Comparison of ENCODE assay signal across 10 cellular contexts in genomic region chrX:13387656-13388421, GRCh38.
DNase-seq lines count a peak whose midpoint lies in the region; ATAC-seq and TF ChIP-seq lines count a peak whose summit lies in the region.
"Had no signal": no experiment of that assay in that cellular context is flagged by ENCODE, and none has a peak within 500 bp of the region (broad histone marks: within the 10 kb centered on the region; RNA-seq: fewer than 3 reads in every experiment).

No MANE protein-coding gene starts in this region.

- H3K27me3 ChIP-seq in upper lobe of right lung (no peaks in the 10 kb centered on the region), gastroesophageal sphincter (no peaks in the 10 kb centered on the region)

- no peak for TF ChIP-seq EP300 in gastroesophageal sphincter (IDR thresholded peaks at IDR 0.05)

- ATAC-seq in upper lobe of right lung: peak; percentile 54
- ATAC-seq in gastroesophageal sphincter: no peak

- H3K27ac ChIP-seq in upper lobe of right lung (no peak overlapping the region), gastroesophageal sphincter (no peak overlapping the region)

- H3K4me1 ChIP-seq in upper lobe of right lung (no peaks in the 10 kb centered on the region), gastroesophageal sphincter (no peaks in the 10 kb centered on the region)

- H3K36me3 ChIP-seq in upper lobe of right lung (no peaks in the 10 kb centered on the region), gastroesophageal sphincter (no peaks in the 10 kb centered on the region)

- no CpG with 5 or more reads among the region's 2 CpGs for WGBS in gastroesophageal sphincter (ENCODE audit: low coverage in 1 of 2), 2 donors

- no peak for TF ChIP-seq CTCF in upper lobe of right lung (IDR thresholded peaks at IDR 0.05)
- no peak for TF ChIP-seq CTCF in gastroesophageal sphincter (IDR thresholded peaks at IDR 0.05)

- DNase-seq in stimulated activated CD4-positive, alpha-beta T cell treated with anti-CD3 and anti-CD28 coated beads, Interleukin-4, amount 100 ng/mL, for 24 hours: peak; percentile 11
- DNase-seq in stimulated activated CD4-positive, alpha-beta T cell treated with anti-CD3 and anti-CD28 coated beads, Interleukin-12 subunit alpha, Interleukin-12 subunit beta, amount 100 ng/mL, for 4 hours: no peak
- DNase-seq in RKO (ENCODE audit: low spot score) (peak; percentile 22), fibroblast of gingiva (ENCODE audit: low read depth) (peak; percentile 25), upper lobe of right lung (no peak), NCI-H1417 (lab: John Stamatoyannopoulos, UW) (no peak), HK-2 (ENCODE audit: unreplicated experiment) (no peak)
- DNase-seq: CD4-positive, alpha-beta memory T cell; posterior cingulate gyrus had no signal

- H3K9me3 ChIP-seq in upper lobe of right lung (no peaks in the 10 kb centered on the region), gastroesophageal sphincter (no peaks in the 10 kb centered on the region)

- H3K4me3 ChIP-seq in upper lobe of right lung (no peak overlapping the region), gastroesophageal sphincter (no peak overlapping the region)

- intact Hi-C loops in upper lobe of right lung (cut with DNase I): no loop called here

- TF ChIP-seq POLR2A in gastroesophageal sphincter (IDR thresholded peaks at IDR 0.05): no peak

Comparison
In these comparisons a context has a peak if more than half of its experiments do, and no peak if none do; other contexts are left out.
1. DNase-seq: peak in stimulated activated CD4-positive, alpha-beta T cell treated with anti-CD3 and anti-CD28 coated beads, Interleukin-4, amount 100 ng/mL, for 24 hours (single experiment), RKO (single experiment) and fibroblast of gingiva (single experiment); none in stimulated activated CD4-positive, alpha-beta T cell treated with anti-CD3 and anti-CD28 coated beads, Interleukin-12 subunit alpha, Interleukin-12 subunit beta, amount 100 ng/mL, for 4 hours (single experiment), upper lobe of right lung (single experiment), NCI-H1417 (0 of 3) and HK-2 (single experiment).